ENCODE assay signal across 2 cellular contexts in the genomic region with DNA sequence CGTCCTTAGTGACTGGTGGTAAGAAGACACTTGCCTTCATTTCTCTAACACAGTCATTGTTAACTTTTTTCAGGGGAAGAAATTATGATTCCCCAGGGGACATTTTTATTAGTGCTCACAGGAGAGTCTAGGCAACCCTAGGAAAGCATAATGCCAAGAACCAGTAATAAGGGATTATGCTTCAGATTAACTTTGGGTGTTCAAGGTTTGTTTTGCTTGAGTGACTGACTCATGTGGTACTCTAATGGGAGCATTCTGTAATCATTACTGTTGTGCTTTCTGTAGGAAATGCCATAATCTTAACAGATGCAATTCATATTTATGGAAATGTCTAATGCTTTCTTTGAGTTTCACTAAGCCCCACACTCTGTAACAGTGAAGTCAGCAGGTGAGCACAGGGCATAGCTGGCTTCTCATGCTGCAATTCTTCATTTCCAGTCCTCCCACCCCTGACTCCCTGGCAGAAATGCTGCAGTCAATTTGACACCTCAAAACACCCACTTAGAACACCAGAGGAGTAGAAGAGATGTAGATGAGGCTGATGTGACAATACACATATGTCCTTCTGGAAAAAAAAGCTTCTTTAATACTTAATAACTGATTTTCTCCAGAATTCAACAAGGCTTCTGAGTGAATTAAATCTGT.
TF ChIP-seq lines count a peak whose summit lies in the region.

No MANE protein-coding gene starts in this region.

TF ChIP-seq in HEK293, 187 proteins besides CTCF, POLR2A, EP300 and RAD21:
- TF ChIP-seq MZF1 (tag by site-specific recombination; IDR thresholded peaks at IDR 0.05; ENCODE audit: borderline replicate concordance) (peak; percentile 76; the same call in 1 of the 2 replicates), GLIS1 (tag by site-specific recombination; IDR thresholded peaks at IDR 0.05) (peak; percentile 28; the same call in 1 of the 2 replicates), SP7 (tag by site-specific recombination; IDR thresholded peaks at IDR 0.05) (no peak), OSR2 (tag by site-specific recombination; IDR thresholded peaks at IDR 0.05) (peak; percentile 24; the same call in 1 of the 2 replicates), ZNF560 (tag by site-specific recombination; IDR thresholded peaks at IDR 0.05; ENCODE audit: borderline replicate concordance) (no peak), EGR2 (tag by site-specific recombination; IDR thresholded peaks at IDR 0.05; ENCODE audit: low read depth) (0 out of 2 replicates have a peak, but pooled peaks have one; percentile 20), HOXD13 (CRISPR knock-in tag; IDR thresholded peaks at IDR 0.05; ENCODE audit: borderline replicate concordance) (no peak)

TF ChIP-seq in K562, 482 proteins besides CTCF, POLR2A, EP300 and RAD21:
- TF ChIP-seq ZNF778 (CRISPR knock-in tag; IDR thresholded peaks at IDR 0.05) (no peak), NR3C1 (CRISPR knock-in tag; IDR thresholded peaks at IDR 0.05) (no peak), MIER1 (IDR thresholded peaks at IDR 0.05; ENCODE audit: low read depth) (no peak), LCOR (CRISPR knock-in tag; IDR thresholded peaks at IDR 0.05) (no peak), ZNF311 (CRISPR knock-in tag; IDR thresholded peaks at IDR 0.05) (no peak), TSC22D4 (tag; IDR thresholded peaks at IDR 0.05) (no peak), ZNF354B (CRISPR knock-in tag; IDR thresholded peaks at IDR 0.05) (no peak)
- TF ChIP-seq, protein P1, sequence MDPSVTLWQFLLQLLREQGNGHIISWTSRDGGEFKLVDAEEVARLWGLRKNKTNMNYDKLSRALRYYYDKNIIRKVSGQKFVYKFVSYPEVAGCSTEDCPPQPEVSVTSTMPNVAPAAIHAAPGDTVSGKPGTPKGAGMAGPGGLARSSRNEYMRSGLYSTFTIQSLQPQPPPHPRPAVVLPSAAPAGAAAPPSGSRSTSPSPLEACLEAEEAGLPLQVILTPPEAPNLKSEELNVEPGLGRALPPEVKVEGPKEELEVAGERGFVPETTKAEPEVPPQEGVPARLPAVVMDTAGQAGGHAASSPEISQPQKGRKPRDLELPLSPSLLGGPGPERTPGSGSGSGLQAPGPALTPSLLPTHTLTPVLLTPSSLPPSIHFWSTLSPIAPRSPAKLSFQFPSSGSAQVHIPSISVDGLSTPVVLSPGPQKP (CRISPR knock-in tag; IDR thresholded peaks at IDR 0.05): no peak
- TF ChIP-seq, protein P2, sequence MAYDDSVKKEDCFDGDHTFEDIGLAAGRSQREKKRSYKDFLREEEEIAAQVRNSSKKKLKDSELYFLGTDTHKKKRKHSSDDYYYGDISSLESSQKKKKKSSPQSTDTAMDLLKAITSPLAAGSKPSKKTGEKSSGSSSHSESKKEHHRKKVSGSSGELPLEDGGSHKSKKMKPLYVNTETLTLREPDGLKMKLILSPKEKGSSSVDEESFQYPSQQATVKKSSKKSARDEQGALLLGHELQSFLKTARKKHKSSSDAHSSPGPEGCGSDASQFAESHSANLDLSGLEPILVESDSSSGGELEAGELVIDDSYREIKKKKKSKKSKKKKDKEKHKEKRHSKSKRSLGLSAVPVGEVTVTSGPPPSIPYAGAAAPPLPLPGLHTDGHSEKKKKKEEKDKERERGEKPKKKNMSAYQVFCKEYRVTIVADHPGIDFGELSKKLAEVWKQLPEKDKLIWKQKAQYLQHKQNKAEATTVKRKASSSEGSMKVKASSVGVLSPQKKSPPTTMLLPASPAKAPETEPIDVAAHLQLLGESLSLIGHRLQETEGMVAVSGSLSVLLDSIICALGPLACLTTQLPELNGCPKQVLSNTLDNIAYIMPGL (CRISPR knock-in tag; IDR thresholded peaks at IDR 0.05): no peak
- TF ChIP-seq, protein P3, sequence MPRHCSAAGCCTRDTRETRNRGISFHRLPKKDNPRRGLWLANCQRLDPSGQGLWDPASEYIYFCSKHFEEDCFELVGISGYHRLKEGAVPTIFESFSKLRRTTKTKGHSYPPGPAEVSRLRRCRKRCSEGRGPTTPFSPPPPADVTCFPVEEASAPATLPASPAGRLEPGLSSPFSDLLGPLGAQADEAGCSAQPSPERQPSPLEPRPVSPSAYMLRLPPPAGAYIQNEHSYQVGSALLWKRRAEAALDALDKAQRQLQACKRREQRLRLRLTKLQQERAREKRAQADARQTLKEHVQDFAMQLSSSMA (CRISPR knock-in tag; IDR thresholded peaks at IDR 0.05): no peak
- TF ChIP-seq, protein P4, sequence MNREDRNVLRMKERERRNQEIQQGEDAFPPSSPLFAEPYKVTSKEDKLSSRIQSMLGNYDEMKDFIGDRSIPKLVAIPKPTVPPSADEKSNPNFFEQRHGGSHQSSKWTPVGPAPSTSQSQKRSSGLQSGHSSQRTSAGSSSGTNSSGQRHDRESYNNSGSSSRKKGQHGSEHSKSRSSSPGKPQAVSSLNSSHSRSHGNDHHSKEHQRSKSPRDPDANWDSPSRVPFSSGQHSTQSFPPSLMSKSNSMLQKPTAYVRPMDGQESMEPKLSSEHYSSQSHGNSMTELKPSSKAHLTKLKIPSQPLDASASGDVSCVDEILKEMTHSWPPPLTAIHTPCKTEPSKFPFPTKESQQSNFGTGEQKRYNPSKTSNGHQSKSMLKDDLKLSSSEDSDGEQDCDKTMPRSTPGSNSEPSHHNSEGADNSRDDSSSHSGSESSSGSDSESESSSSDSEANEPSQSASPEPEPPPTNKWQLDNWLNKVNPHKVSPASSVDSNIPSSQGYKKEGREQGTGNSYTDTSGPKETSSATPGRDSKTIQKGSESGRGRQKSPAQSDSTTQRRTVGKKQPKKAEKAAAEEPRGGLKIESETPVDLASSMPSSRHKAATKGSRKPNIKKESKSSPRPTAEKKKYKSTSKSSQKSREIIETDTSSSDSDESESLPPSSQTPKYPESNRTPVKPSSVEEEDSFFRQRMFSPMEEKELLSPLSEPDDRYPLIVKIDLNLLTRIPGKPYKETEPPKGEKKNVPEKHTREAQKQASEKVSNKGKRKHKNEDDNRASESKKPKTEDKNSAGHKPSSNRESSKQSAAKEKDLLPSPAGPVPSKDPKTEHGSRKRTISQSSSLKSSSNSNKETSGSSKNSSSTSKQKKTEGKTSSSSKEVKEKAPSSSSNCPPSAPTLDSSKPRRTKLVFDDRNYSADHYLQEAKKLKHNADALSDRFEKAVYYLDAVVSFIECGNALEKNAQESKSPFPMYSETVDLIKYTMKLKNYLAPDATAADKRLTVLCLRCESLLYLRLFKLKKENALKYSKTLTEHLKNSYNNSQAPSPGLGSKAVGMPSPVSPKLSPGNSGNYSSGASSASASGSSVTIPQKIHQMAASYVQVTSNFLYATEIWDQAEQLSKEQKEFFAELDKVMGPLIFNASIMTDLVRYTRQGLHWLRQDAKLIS (CRISPR knock-in tag; IDR thresholded peaks at IDR 0.05): no peak
- TF ChIP-seq, protein P5, sequence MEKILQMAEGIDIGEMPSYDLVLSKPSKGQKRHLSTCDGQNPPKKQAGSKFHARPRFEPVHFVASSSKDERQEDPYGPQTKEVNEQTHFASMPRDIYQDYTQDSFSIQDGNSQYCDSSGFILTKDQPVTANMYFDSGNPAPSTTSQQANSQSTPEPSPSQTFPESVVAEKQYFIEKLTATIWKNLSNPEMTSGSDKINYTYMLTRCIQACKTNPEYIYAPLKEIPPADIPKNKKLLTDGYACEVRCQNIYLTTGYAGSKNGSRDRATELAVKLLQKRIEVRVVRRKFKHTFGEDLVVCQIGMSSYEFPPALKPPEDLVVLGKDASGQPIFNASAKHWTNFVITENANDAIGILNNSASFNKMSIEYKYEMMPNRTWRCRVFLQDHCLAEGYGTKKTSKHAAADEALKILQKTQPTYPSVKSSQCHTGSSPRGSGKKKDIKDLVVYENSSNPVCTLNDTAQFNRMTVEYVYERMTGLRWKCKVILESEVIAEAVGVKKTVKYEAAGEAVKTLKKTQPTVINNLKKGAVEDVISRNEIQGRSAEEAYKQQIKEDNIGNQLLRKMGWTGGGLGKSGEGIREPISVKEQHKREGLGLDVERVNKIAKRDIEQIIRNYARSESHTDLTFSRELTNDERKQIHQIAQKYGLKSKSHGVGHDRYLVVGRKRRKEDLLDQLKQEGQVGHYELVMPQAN (IDR thresholded peaks at IDR 0.05; ENCODE audit: borderline replicate concordance): no peak
- TF ChIP-seq, protein P6, sequence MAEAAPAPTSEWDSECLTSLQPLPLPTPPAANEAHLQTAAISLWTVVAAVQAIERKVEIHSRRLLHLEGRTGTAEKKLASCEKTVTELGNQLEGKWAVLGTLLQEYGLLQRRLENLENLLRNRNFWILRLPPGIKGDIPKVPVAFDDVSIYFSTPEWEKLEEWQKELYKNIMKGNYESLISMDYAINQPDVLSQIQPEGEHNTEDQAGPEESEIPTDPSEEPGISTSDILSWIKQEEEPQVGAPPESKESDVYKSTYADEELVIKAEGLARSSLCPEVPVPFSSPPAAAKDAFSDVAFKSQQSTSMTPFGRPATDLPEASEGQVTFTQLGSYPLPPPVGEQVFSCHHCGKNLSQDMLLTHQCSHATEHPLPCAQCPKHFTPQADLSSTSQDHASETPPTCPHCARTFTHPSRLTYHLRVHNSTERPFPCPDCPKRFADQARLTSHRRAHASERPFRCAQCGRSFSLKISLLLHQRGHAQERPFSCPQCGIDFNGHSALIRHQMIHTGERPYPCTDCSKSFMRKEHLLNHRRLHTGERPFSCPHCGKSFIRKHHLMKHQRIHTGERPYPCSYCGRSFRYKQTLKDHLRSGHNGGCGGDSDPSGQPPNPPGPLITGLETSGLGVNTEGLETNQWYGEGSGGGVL (CRISPR knock-in tag; IDR thresholded peaks at IDR 0.05): no peak
